9 cellular contexts compared by ENCODE assay signal in genomic region chr7:55365680-55366460, GRCh38.
DNase-seq lines count a peak whose midpoint lies in the region; ATAC-seq, FAIRE-seq and TF ChIP-seq lines count a peak whose summit lies in the region.
"Had no signal": no experiment of that assay in that cellular context is flagged by ENCODE, and none has a peak within 500 bp of the region (broad histone marks: within the 10 kb centered on the region; RNA-seq: fewer than 3 reads in every experiment).

No MANE protein-coding gene starts in this region.

- H3K9ac ChIP-seq in BLaER1, result peak overlapping the region; percentile 99

- no peaks in the 10 kb centered on the region for H3K36me3 ChIP-seq in BLaER1

- no peaks in the 10 kb centered on the region for H3K27me3 ChIP-seq in BLaER1

- H3K27ac ChIP-seq in BLaER1 (peak overlapping the region; percentile 100), coronary artery (peak overlapping the region; percentile 95 to 99)

- H4K20me1 ChIP-seq in BLaER1, result no peaks in the 10 kb centered on the region

- peaks cover 29% of the 10 kb centered on the region for H3K4me1 ChIP-seq in BLaER1

- no peaks in the 10 kb centered on the region for H3K9me3 ChIP-seq in BLaER1

- H3K4me3 ChIP-seq in BLaER1 (peak overlapping the region; percentile 96), coronary artery (peak overlapping the region; percentile 98)

- H3K4me2 ChIP-seq in BLaER1, result peak overlapping the region; percentile 87

- TF ChIP-seq CTCF in coronary artery (IDR thresholded peaks at IDR 0.05), result no peak

- DNase-seq in GM19239 (ENCODE audit: insufficient read length, low spot score) (peak; percentile 94), NCI-H524 (lab: John Stamatoyannopoulos, UW) (peak; percentile 81 to 91), coronary artery (ENCODE audit: low spot score) (peak; percentile 95), left kidney (ENCODE audit: low read depth, low spot score) (peak; percentile 99)
- DNase-seq in activated CD4-positive, alpha-beta T cell treated with anti-CD3 and anti-CD28 coated beads for 48 hours, result peak; percentile 95
- peak; percentile 94 for DNase-seq in stimulated activated CD4-positive, alpha-beta T cell treated with anti-CD3 and anti-CD28 coated beads, Interleukin-1b, Interleukin-23, amount 100 ng/mL, for 48 hours

- ATAC-seq in HG03442 (IDR thresholded peaks at IDR 0.05; ENCODE audit: unreplicated experiment), result peak; percentile 72

- FAIRE-seq in GM19239 (lab: Jason Lieb, UNC), result peak; percentile 95
- FAIRE-seq: islet of Langerhans had no signal

Comparison
In these comparisons a context has a peak if more than half of its experiments do, and no peak if none do; other contexts are left out.
1. Peak in every context shown above with its lines: DNase-seq, ATAC-seq, H3K4me3 ChIP-seq and H3K27ac ChIP-seq.